12 cellular contexts compared by ENCODE assay signal in genomic region chr6:16374796-16375195, GRCh38.
DNase-seq lines count a peak whose midpoint lies in the region; ATAC-seq and TF ChIP-seq lines count a peak whose summit lies in the region.
"Had no signal": no experiment of that assay in that cellular context is flagged by ENCODE, and none has a peak within 500 bp of the region (broad histone marks: within the 10 kb centered on the region; RNA-seq: fewer than 3 reads in every experiment).

No MANE protein-coding gene starts in this region.

- H3K4me1 Mint-ChIP-seq in H9 (peaks cover 11% of the 10 kb centered on the region in 2 experiments), nephron (peaks cover 31% of the 10 kb centered on the region), immature natural killer cell (peaks cover 0 to 3% of the 10 kb centered on the region in 2 donors)

- H3K9me3 Mint-ChIP-seq in H9 (no peaks in the 10 kb centered on the region), nephron (no peaks in the 10 kb centered on the region), immature natural killer cell (no peaks in the 10 kb centered on the region)
- H3K9me3 Mint-ChIP-seq: stimulated activated effector memory CD8-positive, alpha-beta T cell treated with anti-CD3 and anti-CD28 coated beads, Interleukin-12 subunit alpha, Interleukin-12 subunit beta, amount 100 ng/mL, for 72 hours had no signal

- ATAC-seq in GM18858 (IDR thresholded peaks at IDR 0.05; ENCODE audit: unreplicated experiment): peak; percentile 60
- ATAC-seq in HG03565 (IDR thresholded peaks at IDR 0.05; ENCODE audit: unreplicated experiment): peak; percentile 66
- ATAC-seq: stimulated activated effector memory CD8-positive, alpha-beta T cell treated with anti-CD3 and anti-CD28 coated beads, Interleukin-12 subunit alpha, Interleukin-12 subunit beta, amount 100 ng/mL, for 72 hours had no signal

- no peak overlapping the region for H4K5ac ChIP-seq in H9 (ENCODE audit: insufficient read length, low read depth, low read length)

- H3K4me3 ChIP-seq in osteoblast (ENCODE audit: insufficient read depth, low read length): no peak overlapping the region

- no peak overlapping the region for H3K4me3 Mint-ChIP-seq in H9
- no peak overlapping the region for H3K4me3 Mint-ChIP-seq in nephron
- H3K4me3 Mint-ChIP-seq in immature natural killer cell: no peak overlapping the region
- H3K4me3 Mint-ChIP-seq: stimulated activated effector memory CD8-positive, alpha-beta T cell treated with anti-CD3 and anti-CD28 coated beads, Interleukin-12 subunit alpha, Interleukin-12 subunit beta, amount 100 ng/mL, for 72 hours had no signal

- no peak overlapping the region for H3T11ph ChIP-seq in H9 (ENCODE audit: low read length)

- no peak overlapping the region for H2BK120ac ChIP-seq in H9 (ENCODE audit: low read depth, low read length, poor library complexity, severe bottlenecking)

- no peak overlapping the region for H3K18ac ChIP-seq in H9 (ENCODE audit: insufficient read length, low read depth, low read length)

- WGBS in H9 (ENCODE audit: extremely low coverage, insufficient read length, low lambda C conversion rate): no CpG with 5 or more reads among the region's 8 CpGs

- H3K27me3 ChIP-seq in H9 (ENCODE audit: insufficient read depth, low read length) (no peaks in the 10 kb centered on the region), osteoblast (ENCODE audit: insufficient read depth, low read length) (no peaks in the 10 kb centered on the region)

- no peaks in the 10 kb centered on the region; the same call in 1 of the 2 replicates for H3K27me3 Mint-ChIP-seq in H9 (ENCODE audit: low read depth)
- peaks cover 4% of the 10 kb centered on the region for H3K27me3 Mint-ChIP-seq in nephron (ENCODE audit: low read depth)
- H3K27me3 Mint-ChIP-seq in immature natural killer cell (ENCODE audit: low read depth in 3 of 3): no peaks in the 10 kb centered on the region

- no peak overlapping the region for H3K9ac ChIP-seq in H9 (ENCODE audit: extremely low read depth, insufficient read length, low read length)

- H3K9me3 ChIP-seq in H9 (ENCODE audit: control insufficient read depth, low read depth, low read length) (no peaks in the 10 kb centered on the region), osteoblast (ENCODE audit: low read depth, low read length) (no peaks in the 10 kb centered on the region)

- H3K23ac ChIP-seq in H9 (ENCODE audit: insufficient read length, low read depth, low read length): no peak overlapping the region

- no peak overlapping the region for H4K91ac ChIP-seq in H9 (ENCODE audit: insufficient read length, low read depth, low read length)

- no peaks in the 10 kb centered on the region for H3K79me1 ChIP-seq in H9 (ENCODE audit: insufficient read depth, low read depth, low read length, poor library complexity, severe bottlenecking)

- TF ChIP-seq CTCF in H9 (conservative IDR thresholded peaks at IDR 0.05): no peak
- no peak for TF ChIP-seq CTCF in nephron (IDR thresholded peaks at IDR 0.05; ENCODE audit: unreplicated experiment in 3 of 3)
- no peak for TF ChIP-seq CTCF in osteoblast (IDR thresholded peaks at IDR 0.05; ENCODE audit: extremely low read depth, low read depth, low read length)

- H3K27ac ChIP-seq in H9 (ENCODE audit: insufficient read length, low read depth, low read length): no peak overlapping the region
- H3K27ac ChIP-seq in osteoblast (ENCODE audit: low read depth, low read length): no peak overlapping the region

- H3K36me3 Mint-ChIP-seq in H9 (ENCODE audit: insufficient read depth in 1 of 3, low read depth in 3 of 3): no peaks in the 10 kb centered on the region
- H3K36me3 Mint-ChIP-seq in nephron (ENCODE audit: low read depth): peaks cover 5% of the 10 kb centered on the region
- H3K36me3 Mint-ChIP-seq in immature natural killer cell: peaks cover 0 to 4% (median 0%) of the 10 kb centered on the region in 3 donors

- H2BK20ac ChIP-seq in H9 (ENCODE audit: low read depth, low read length, poor library complexity, severe bottlenecking): no peak overlapping the region

- no peak overlapping the region for H3K4ac ChIP-seq in H9 (ENCODE audit: low read depth, low read length)

- no peaks in the 10 kb centered on the region for H3K36me3 ChIP-seq in osteoblast (ENCODE audit: insufficient read depth, low read length)

- H3K79me2 ChIP-seq in H9 (ENCODE audit: insufficient read depth, low read length): no peaks in the 10 kb centered on the region
- no peaks in the 10 kb centered on the region for H3K79me2 ChIP-seq in osteoblast (ENCODE audit: insufficient read depth, low read length)

- H3K4me2 ChIP-seq in H9 (ENCODE audit: insufficient read depth, insufficient read length, low read length): no peak overlapping the region
- H3K4me2 ChIP-seq in osteoblast (ENCODE audit: insufficient read depth, low read length): no peak overlapping the region

- H2AK5ac ChIP-seq in H9 (ENCODE audit: insufficient read length, low read length): no peak overlapping the region

- no peak overlapping the region for H2AFZ ChIP-seq in H9 (ENCODE audit: low read length)
- no peak overlapping the region for H2AFZ ChIP-seq in osteoblast (ENCODE audit: low read length)

- no peak overlapping the region for H2BK15ac ChIP-seq in H9 (ENCODE audit: low read depth, low read length)

- H3K4me1 ChIP-seq in H9 (ENCODE audit: insufficient read depth, low read length) (no peaks in the 10 kb centered on the region), osteoblast (ENCODE audit: insufficient read depth, low read length) (no peaks in the 10 kb centered on the region)

- no peak for DNase-seq in H9
- no peak for DNase-seq in immature natural killer cell
- no peak for DNase-seq in osteoblast (ENCODE audit: insufficient read length, low spot score, missing footprints)
- no peak for DNase-seq in stimulated activated CD4-positive, alpha-beta T cell treated with anti-CD3 and anti-CD28 coated beads, Interleukin-4, amount 100 ng/mL, for 4 hours
- DNase-seq in NCI-H1105 (lab: John Stamatoyannopoulos, UW): no peak
- DNase-seq: activated CD4-positive, alpha-beta T cell treated with anti-CD3 and anti-CD28 coated beads, Interleukin-2, amount 50 U/mL, for 4 hours; KG1; NCI-H345 had no signal

- H4K8ac ChIP-seq in H9 (replicated peaks; ENCODE audit: insufficient read length, low read depth, low read length): no peak overlapping the region

- peak overlapping the region in 2 of 3 experiments; percentile 7 to 58; a peak in 3 of 7 replicates for H3K27ac Mint-ChIP-seq in H9
- peak overlapping the region in 2 of 3 experiments; percentile 11 to 19 for H3K27ac Mint-ChIP-seq in nephron
- H3K27ac Mint-ChIP-seq in immature natural killer cell: no peak overlapping the region
- H3K27ac Mint-ChIP-seq: stimulated activated effector memory CD8-positive, alpha-beta T cell treated with anti-CD3 and anti-CD28 coated beads, Interleukin-12 subunit alpha, Interleukin-12 subunit beta, amount 100 ng/mL, for 72 hours had no signal

- H3K23me2 ChIP-seq in H9 (ENCODE audit: insufficient read length, low read depth, low read length, poor library complexity, severe bottlenecking): no peaks in the 10 kb centered on the region

- no peaks in the 10 kb centered on the region for H4K20me1 ChIP-seq in H9 (ENCODE audit: control insufficient read depth, insufficient read depth, insufficient read length)
- peaks cover 6% of the 10 kb centered on the region for H4K20me1 ChIP-seq in osteoblast (ENCODE audit: insufficient read depth, low read length)

- no peak overlapping the region for H3K56ac ChIP-seq in H9 (ENCODE audit: insufficient read length, low read depth, low read length)

- no peak overlapping the region for H2BK12ac ChIP-seq in H9 (ENCODE audit: insufficient read length, low read depth, low read length)

- no peak overlapping the region for H2BK5ac ChIP-seq in H9 (ENCODE audit: insufficient read length, low read length)

- no peak overlapping the region for H3K14ac ChIP-seq in H9 (ENCODE audit: insufficient read depth, low read length)

Comparison
In these comparisons a context has a peak if more than half of its experiments do, and no peak if none do; other contexts are left out.
1. H3K27ac Mint-ChIP-seq: peak in H9 (2 of 3) and nephron (2 of 3); none in immature natural killer cell (0 of 6).